17 cellular contexts compared by ENCODE assay signal in genomic region chr20:1775117-1775516, GRCh38.
A peak's percentile ranks its signal among the peaks of the same experiment; 100 is the strongest.
DNase-seq lines count a peak whose midpoint lies in the region; ATAC-seq and TF ChIP-seq lines count a peak whose summit lies in the region.
"Had no signal": no experiment of that assay in that cellular context is flagged by ENCODE, and none has a peak within 500 bp of the region (broad histone marks: within the 10 kb centered on the region; RNA-seq: fewer than 3 reads in every experiment).

No MANE protein-coding gene starts in this region.

- intact Hi-C loops in MCF 10A (cut with micrococcal nuclease) (no loop called here), breast epithelium (cut with DNase I; ENCODE audit: low total_unique reads) (loop anchor here (10.0 kb wide), 1 partner anchor 380 kb away; no protein-coding TSS in a partner anchor), testis (cut with DNase I; ENCODE audit: low total_unique reads) (no loop called here), thyroid gland (cut with DNase I) (no loop called here)
- intact Hi-C loops in activated T-helper 1 cell treated with anti-CD3 and anti-CD28 coated beads, Interleukin-12 subunit alpha, Interleukin-12 subunit beta, Interleukin-2, Interleukin-4 antibody, amounts not matched to agents 30 ng/mL and 10 ng/mL and 1 ng/mL, durations not matched to agents 14 hours and 24 hours and 36 hours (cut with micrococcal nuclease) = no loop called here

- H3K4me3 ChIP-seq in breast epithelium (no peak overlapping the region), fibroblast of villous mesenchyme (ENCODE audit: low read depth, low read length) (no peak overlapping the region), testis (no peak overlapping the region), thyroid gland (replicated peaks in 1 of 3) (no peak overlapping the region)
- H3K4me3 ChIP-seq: smooth muscle cell, upper lobe of left lung had no signal

- no peaks in the 10 kb centered on the region for H3K9me3 Mint-ChIP-seq in MCF 10A (ENCODE audit: unreplicated experiment)
- H3K9me3 Mint-ChIP-seq in activated T-helper 1 cell treated with anti-CD3 and anti-CD28 coated beads, Interleukin-12 subunit alpha, Interleukin-12 subunit beta, Interleukin-2, Interleukin-4 antibody, amounts not matched to agents 30 ng/mL and 10 ng/mL and 1 ng/mL, durations not matched to agents 14 hours and 24 hours and 36 hours = no peaks in the 10 kb centered on the region
- H3K9me3 Mint-ChIP-seq: activated CD4-positive, alpha-beta T cell treated with anti-CD3 and anti-CD28 coated beads, Interleukin-2, amount 10 ng/mL, durations not matched to agents 7 days and 5 days; activated naive CD4-positive, alpha-beta T cell treated with anti-CD3 and anti-CD28 coated beads, Interleukin-2, amount 50 U/mL, for 72 hours; stimulated activated naive B cell treated with anti-CD40 and anti-IgM and Interleukin-4, amounts not matched to agents 10 μg/mL and 1 μg/mL and 100 μg/mL, for 72 hours had no signal

- CTCF ChIA-PET in MCF 10A (lab: Yijun Ruan, JAX) = interaction anchor here (1.3 to 3.7 kb wide), 3 partner anchors 10 to 267 kb away, joined by 3 to 64 read pairs (median 48); no protein-coding TSS in a partner anchor

- H3K27me3 ChIP-seq in breast epithelium (no peaks in the 10 kb centered on the region), testis (no peaks in the 10 kb centered on the region), thyroid gland (no peaks in the 10 kb centered on the region)
- H3K27me3 ChIP-seq: upper lobe of left lung had no signal

- H3K27me3 Mint-ChIP-seq in MCF 10A (ENCODE audit: insufficient read depth, unreplicated experiment) = peaks cover 6% of the 10 kb centered on the region
- peaks cover 14% of the 10 kb centered on the region for H3K27me3 Mint-ChIP-seq in activated T-helper 1 cell treated with anti-CD3 and anti-CD28 coated beads, Interleukin-12 subunit alpha, Interleukin-12 subunit beta, Interleukin-2, Interleukin-4 antibody, amounts not matched to agents 30 ng/mL and 10 ng/mL and 1 ng/mL, durations not matched to agents 14 hours and 24 hours and 36 hours (ENCODE audit: insufficient read depth)

- H3K4me3 Mint-ChIP-seq in MCF 10A (ENCODE audit: unreplicated experiment) = peak overlapping the region; percentile 84
- peak overlapping the region; percentile 80 for H3K4me3 Mint-ChIP-seq in activated T-helper 1 cell treated with anti-CD3 and anti-CD28 coated beads, Interleukin-12 subunit alpha, Interleukin-12 subunit beta, Interleukin-2, Interleukin-4 antibody, amounts not matched to agents 30 ng/mL and 10 ng/mL and 1 ng/mL, durations not matched to agents 14 hours and 24 hours and 36 hours
- H3K4me3 Mint-ChIP-seq: activated CD4-positive, alpha-beta T cell treated with anti-CD3 and anti-CD28 coated beads, Interleukin-2, amount 10 ng/mL, durations not matched to agents 7 days and 5 days had no signal

- H3K27ac ChIP-seq in breast epithelium = no peak overlapping the region
- H3K27ac ChIP-seq in testis = peak overlapping the region in 1 of 2 donors; percentile 7
- no peak overlapping the region for H3K27ac ChIP-seq in thyroid gland
- H3K27ac ChIP-seq: upper lobe of left lung had no signal

- DNase-seq in MCF 10A (ENCODE audit: unreplicated experiment) = peak; percentile 49
- no peak for DNase-seq in breast epithelium (ENCODE audit: low spot score in 2 of 2)
- DNase-seq in activated T-helper 1 cell treated with anti-CD3 and anti-CD28 coated beads, Interleukin-12 subunit alpha, Interleukin-12 subunit beta, Interleukin-2, Interleukin-4 antibody, amounts not matched to agents 30 ng/mL and 10 ng/mL and 1 ng/mL, durations not matched to agents 14 hours and 24 hours and 36 hours (ENCODE audit: low spot score) = no peak
- peak; percentile 8 for DNase-seq in fibroblast of villous mesenchyme (ENCODE audit: low read depth)
- DNase-seq in testis = peak; percentile 40
- DNase-seq in thyroid gland = no peak
- DNase-seq: activated CD4-positive, alpha-beta T cell treated with anti-CD3 and anti-CD28 coated beads, Interleukin-2, amount 10 ng/mL, durations not matched to agents 7 days and 5 days; COR-L47; islet precursor cell; NCI-H187 treated with DMSO at 0.1 percent for 48 hours; NCI-H510A treated with DMSO at 0.1 percent for 48 hours; stimulated activated naive B cell treated with anti-CD40 and anti-IgM and Interleukin-4, amounts not matched to agents 10 μg/mL and 1 μg/mL and 100 μg/mL, for 72 hours; upper lobe of left lung had no signal

- H3K36me3 ChIP-seq in breast epithelium = no peaks in the 10 kb centered on the region
- no peaks in the 10 kb centered on the region for H3K36me3 ChIP-seq in testis (ENCODE audit: low read depth, missing control alignments)
- no peaks in the 10 kb centered on the region for H3K36me3 ChIP-seq in thyroid gland
- H3K36me3 ChIP-seq: upper lobe of left lung had no signal

- H3K36me3 Mint-ChIP-seq in MCF 10A (ENCODE audit: insufficient read depth, unreplicated experiment) = no peaks in the 10 kb centered on the region
- no peaks in the 10 kb centered on the region for H3K36me3 Mint-ChIP-seq in activated T-helper 1 cell treated with anti-CD3 and anti-CD28 coated beads, Interleukin-12 subunit alpha, Interleukin-12 subunit beta, Interleukin-2, Interleukin-4 antibody, amounts not matched to agents 30 ng/mL and 10 ng/mL and 1 ng/mL, durations not matched to agents 14 hours and 24 hours and 36 hours (ENCODE audit: low read depth)
- H3K36me3 Mint-ChIP-seq: activated naive CD4-positive, alpha-beta T cell treated with anti-CD3 and anti-CD28 coated beads, Interleukin-2, amount 50 U/mL, for 72 hours had no signal

- H3K4me1 ChIP-seq in breast epithelium (peaks cover 0 to 8% of the 10 kb centered on the region in 2 donors), testis (peaks cover 17% of the 10 kb centered on the region), thyroid gland (peaks cover 15 to 19% of the 10 kb centered on the region in 2 donors)

- H3K27ac Mint-ChIP-seq in MCF 10A (ENCODE audit: low read depth, unreplicated experiment) = no peak overlapping the region
- no peak overlapping the region for H3K27ac Mint-ChIP-seq in activated T-helper 1 cell treated with anti-CD3 and anti-CD28 coated beads, Interleukin-12 subunit alpha, Interleukin-12 subunit beta, Interleukin-2, Interleukin-4 antibody, amounts not matched to agents 30 ng/mL and 10 ng/mL and 1 ng/mL, durations not matched to agents 14 hours and 24 hours and 36 hours
- H3K27ac Mint-ChIP-seq: activated CD4-positive, alpha-beta T cell treated with anti-CD3 and anti-CD28 coated beads, Interleukin-2, amount 10 ng/mL, durations not matched to agents 7 days and 5 days had no signal

- ATAC-seq in HG03159 (IDR thresholded peaks at IDR 0.05; ENCODE audit: unreplicated experiment) (no peak), GM18502 (IDR thresholded peaks at IDR 0.05; ENCODE audit: poor library complexity, unreplicated experiment) (no peak)
- ATAC-seq: activated naive CD4-positive, alpha-beta T cell treated with anti-CD3 and anti-CD28 coated beads, Interleukin-2, amount 50 U/mL, for 72 hours; stimulated activated naive B cell treated with anti-CD40 and anti-IgM and Interleukin-4, amounts not matched to agents 10 μg/mL and 1 μg/mL and 100 μg/mL, for 72 hours had no signal

- no TSS peak for BruUV-seq in MCF 10A (replicated peaks; lab: Mats Ljungman, UMichigan)

- WGBS in testis, 2 donors = 67 to 69% methylated on average over 2 of the region's 2 CpGs
- WGBS in thyroid gland, 2 donors = 96 to 97% methylated on average over 2 of the region's 2 CpGs

- peaks cover 18% of the 10 kb centered on the region for H3K4me1 Mint-ChIP-seq in MCF 10A (ENCODE audit: insufficient read depth, unreplicated experiment)
- H3K4me1 Mint-ChIP-seq in activated T-helper 1 cell treated with anti-CD3 and anti-CD28 coated beads, Interleukin-12 subunit alpha, Interleukin-12 subunit beta, Interleukin-2, Interleukin-4 antibody, amounts not matched to agents 30 ng/mL and 10 ng/mL and 1 ng/mL, durations not matched to agents 14 hours and 24 hours and 36 hours (ENCODE audit: low read depth) = peaks cover 17% of the 10 kb centered on the region

- TF ChIP-seq CTCF in MCF 10A (IDR thresholded peaks at IDR 0.05; ENCODE audit: unreplicated experiment) (no peak), breast epithelium (IDR thresholded peaks at IDR 0.05) (no peak), fibroblast of villous mesenchyme (IDR thresholded peaks at IDR 0.05; ENCODE audit: insufficient read depth, low read depth, low read length) (no peak), testis (IDR thresholded peaks at IDR 0.05) (no peak), thyroid gland (IDR thresholded peaks at IDR 0.05) (no peak)

- no peaks in the 10 kb centered on the region for H3K9me3 ChIP-seq in breast epithelium
- H3K9me3 ChIP-seq in testis = no peaks in the 10 kb centered on the region
- H3K9me3 ChIP-seq in thyroid gland = no peaks in the 10 kb centered on the region
- H3K9me3 ChIP-seq: upper lobe of left lung had no signal

- TF ChIP-seq POLR2A in breast epithelium (IDR thresholded peaks at IDR 0.05) = no peak
- no peak for TF ChIP-seq POLR2A in testis (IDR thresholded peaks at IDR 0.05)
- TF ChIP-seq POLR2A in thyroid gland (IDR thresholded peaks at IDR 0.05) = no peak

- POLR2A ChIA-PET in MCF 10A (lab: Yijun Ruan, JAX) = interaction anchor here (1.4 to 3.4 kb wide), 3 partner anchors 10 to 265 kb away, joined by 3 to 29 read pairs (median 5); no protein-coding TSS in a partner anchor

Comparison
In these comparisons a context has a peak if more than half of its experiments do, and no peak if none do; other contexts are left out.
1. DNase-seq: peak in MCF 10A (single experiment), fibroblast of villous mesenchyme (single experiment) and testis (single experiment); none in breast epithelium (0 of 2), activated T-helper 1 cell treated with anti-CD3 and anti-CD28 coated beads, Interleukin-12 subunit alpha, Interleukin-12 subunit beta, Interleukin-2, Interleukin-4 antibody, amounts not matched to agents 30 ng/mL and 10 ng/mL and 1 ng/mL, durations not matched to agents 14 hours and 24 hours and 36 hours (single experiment) and thyroid gland (0 of 2).